9 cellular contexts compared by ENCODE assay signal in the genomic region with DNA sequence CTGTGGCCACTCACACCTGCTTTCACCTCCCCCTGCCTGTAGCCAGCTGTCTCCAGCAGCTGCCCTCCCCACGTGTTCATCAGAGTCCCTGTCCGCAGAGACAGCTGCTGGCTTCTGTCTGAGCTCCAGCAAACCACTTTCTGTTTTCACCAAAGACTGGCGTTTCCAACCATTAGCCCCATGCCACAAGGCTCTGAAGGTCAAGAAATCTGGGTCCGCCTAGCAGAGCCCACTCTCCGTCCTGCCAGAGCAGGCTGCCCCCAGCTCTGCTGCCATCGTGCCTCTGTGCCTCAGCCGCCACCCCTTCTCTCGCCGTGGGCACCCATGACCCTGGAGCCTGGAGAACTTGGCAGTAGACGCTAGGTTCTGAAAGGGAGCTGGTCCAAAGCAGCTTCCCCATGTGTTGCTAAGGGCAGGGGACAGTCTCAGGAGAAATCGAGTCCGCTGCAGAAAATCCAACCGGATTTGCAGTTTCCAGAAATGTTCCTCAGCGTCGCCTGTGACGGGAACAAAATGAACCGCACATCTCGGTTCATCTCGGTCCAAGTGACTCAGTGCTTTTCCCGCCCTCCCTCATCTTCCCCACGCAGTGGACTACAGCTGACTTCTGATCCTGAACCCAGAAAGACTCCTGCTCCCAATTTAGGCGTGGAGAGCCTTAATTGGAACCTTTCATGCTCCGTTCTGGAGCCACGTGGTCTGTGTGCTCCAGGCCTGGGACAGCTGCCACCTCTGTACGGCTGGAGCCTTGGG. TPM values are rescaled to one million over a fixed set of nuclear protein-coding genes. Genes with fewer than 3 reads are reported as not detected.
DNase-seq lines count a peak whose midpoint lies in the region; ATAC-seq and TF ChIP-seq lines count a peak whose summit lies in the region.
"Had no signal": no experiment of that assay in that cellular context is flagged by ENCODE, and none has a peak within 500 bp of the region (broad histone marks: within the 10 kb centered on the region; RNA-seq: fewer than 3 reads in every experiment).

No MANE protein-coding gene starts in this region.

- peaks cover 13% of the 10 kb centered on the region for H3K36me3 Mint-ChIP-seq in WTC11
- H3K36me3 Mint-ChIP-seq in naive thymus-derived CD4-positive, alpha-beta T cell, result peaks cover 2 to 26% (median 7%) of the 10 kb centered on the region in 5 donors

- DNase-seq in WTC11 (ENCODE audit: low spot score), result no peak
- peak; percentile 83 to 88 (median 85) for DNase-seq in right cardiac atrium
- no peak for DNase-seq in D341Med (ENCODE audit: low spot score)
- DNase-seq in ACHN, result no peak
- no peak for DNase-seq in naive thymus-derived CD4-positive, alpha-beta T cell
- DNase-seq: activated gamma-delta T cell had no signal

- intact Hi-C loops in right cardiac atrium (cut with DNase I), result loop anchor here in 1 of 4 donors (10.0 kb wide), 1 partner anchor 52 kb away; the partner anchor contains the start of gene POR
- intact Hi-C loops in naive thymus-derived CD4-positive, alpha-beta T cell (cut with micrococcal nuclease), result no loop called here

- no peaks in the 10 kb centered on the region for H3K9me3 ChIP-seq in right cardiac atrium (ENCODE audit: control insufficient read depth, low read length)
- H3K9me3 ChIP-seq in skeletal muscle tissue (ENCODE audit: control insufficient read depth in 3 of 3, low read length in 3 of 3), result no peaks in the 10 kb centered on the region
- no peaks in the 10 kb centered on the region for H3K9me3 ChIP-seq in naive thymus-derived CD4-positive, alpha-beta T cell (ENCODE audit: control insufficient read depth in 2 of 3, low read length in 3 of 3)

- no peaks in the 10 kb centered on the region for H3K36me3 ChIP-seq in KMS-11 (ENCODE audit: insufficient read depth)
- peaks cover 0 to 2% (median 0%) of the 10 kb centered on the region in 3 donors for H3K36me3 ChIP-seq in skeletal muscle tissue (ENCODE audit: control insufficient read depth in 3 of 3, insufficient read depth in 3 of 3, low read length in 3 of 3)
- peaks cover 0 to 30% (median 0%) of the 10 kb centered on the region in 3 experiments for H3K36me3 ChIP-seq in naive thymus-derived CD4-positive, alpha-beta T cell (ENCODE audit: control insufficient read depth in 2 of 3, insufficient read depth in 3 of 3, low read length in 3 of 3)

- peak overlapping the region; percentile 53 for H3K27ac Mint-ChIP-seq in WTC11
- peak overlapping the region in 1 of 9 donors; percentile 25 for H3K27ac Mint-ChIP-seq in naive thymus-derived CD4-positive, alpha-beta T cell

- H3K4me3 Mint-ChIP-seq in WTC11, result no peak overlapping the region
- H3K4me3 Mint-ChIP-seq in naive thymus-derived CD4-positive, alpha-beta T cell, result no peak overlapping the region

- H3K27me3 Mint-ChIP-seq in WTC11 (ENCODE audit: low read depth), result no peaks in the 10 kb centered on the region; the same call in 1 of the 2 replicates
- no peaks in the 10 kb centered on the region for H3K27me3 Mint-ChIP-seq in naive thymus-derived CD4-positive, alpha-beta T cell

- H3K9me3 Mint-ChIP-seq in WTC11, result no peaks in the 10 kb centered on the region
- peaks cover 0 to 2% (median 0%) of the 10 kb centered on the region in 11 donors for H3K9me3 Mint-ChIP-seq in naive thymus-derived CD4-positive, alpha-beta T cell

- no peaks in the 10 kb centered on the region for H3K27me3 ChIP-seq in KMS-11 (ENCODE audit: insufficient read depth, low read depth)
- no peaks in the 10 kb centered on the region for H3K27me3 ChIP-seq in right cardiac atrium (ENCODE audit: control insufficient read depth, insufficient read depth)
- H3K27me3 ChIP-seq in skeletal muscle tissue (ENCODE audit: control insufficient read depth in 3 of 3, insufficient read depth in 3 of 3, low read length in 3 of 3), result no peaks in the 10 kb centered on the region
- H3K27me3 ChIP-seq in naive thymus-derived CD4-positive, alpha-beta T cell (ENCODE audit: control insufficient read depth in 2 of 2, insufficient read depth in 2 of 2, low read length in 2 of 2), result no peaks in the 10 kb centered on the region

- H3K4me1 Mint-ChIP-seq in WTC11, result no peaks in the 10 kb centered on the region
- H3K4me1 Mint-ChIP-seq in naive thymus-derived CD4-positive, alpha-beta T cell, result peaks cover 0 to 13% (median 4%) of the 10 kb centered on the region in 7 donors

- POLR2A ChIA-PET in WTC11 (lab: Charles Lee), result no interaction called here
- POLR2A ChIA-PET in naive thymus-derived CD4-positive, alpha-beta T cell (lab: Charles Lee), result interaction anchor here (0.6 kb wide), 1 partner anchor 165 kb away, joined by 3 read pairs; no protein-coding TSS in a partner anchor

- WGBS in right cardiac atrium, result 56% methylated on average over 25 of the region's 25 CpGs

- H3K9ac ChIP-seq in KMS-11, result no peak overlapping the region
- H3K9ac ChIP-seq in skeletal muscle tissue (ENCODE audit: low read depth in 1 of 3, low read length in 3 of 3), result peak overlapping the region; percentile 77 to 83 (median 81)

- TF ChIP-seq CTCF in KMS-11 (conservative IDR thresholded peaks at IDR 0.05; ENCODE audit: low read depth, low read length), result no peak
- no peak for TF ChIP-seq CTCF in WTC11 (IDR thresholded peaks at IDR 0.05)

- in situ Hi-C loops in ACHN (cut with HindIII; ENCODE audit: low pct_ligation_motif_present, low pct_unique_long_range_greater_than_20kb, low sequenced_read_pairs), result no loop called here

- H2AFZ ChIP-seq in KMS-11 (ENCODE audit: low read depth), result no peak overlapping the region

- H3K4me1 ChIP-seq in KMS-11 (ENCODE audit: low read depth, poor library complexity, severe bottlenecking) (peaks cover 28% of the 10 kb centered on the region), right cardiac atrium (ENCODE audit: control insufficient read depth, insufficient read depth, low read length) (peaks cover 16% of the 10 kb centered on the region), skeletal muscle tissue (ENCODE audit: control insufficient read depth in 3 of 3, insufficient read depth in 3 of 3, low read length in 3 of 3) (peaks cover 67 to 78% (median 76%) of the 10 kb centered on the region in 3 donors)
- H3K4me1 ChIP-seq in naive thymus-derived CD4-positive, alpha-beta T cell (ENCODE audit: control insufficient read depth in 2 of 2, insufficient read depth in 2 of 2, low read length in 2 of 2), result no peaks in the 10 kb centered on the region

- H3K4me3 ChIP-seq in KMS-11 (IDR thresholded peaks at IDR 0.05; ENCODE audit: insufficient read depth, low read depth, low read length) (no peak overlapping the region), right cardiac atrium (ENCODE audit: low read length) (no peak overlapping the region), skeletal muscle tissue (ENCODE audit: low read length in 3 of 3) (peak overlapping the region; percentile 73 to 75 (median 74))
- no peak overlapping the region for H3K4me3 ChIP-seq in naive thymus-derived CD4-positive, alpha-beta T cell (ENCODE audit: low read length)

- H3K79me2 ChIP-seq in KMS-11 (ENCODE audit: insufficient read depth, low read depth), result no peaks in the 10 kb centered on the region; the same call in 1 of the 2 replicates

- CTCF ChIA-PET in WTC11 (lab: Charles Lee), result interaction anchor here (0.5 to 1.3 kb wide), 4 partner anchors 9 to 100 kb away, joined by 3 to 4 read pairs (median 4); no protein-coding TSS in a partner anchor
- CTCF ChIA-PET in naive thymus-derived CD4-positive, alpha-beta T cell (lab: Charles Lee), result no interaction called here

- H3K4me2 ChIP-seq in KMS-11, result peak overlapping the region; percentile 55

- ATAC-seq in WTC11 (no peak), right cardiac atrium (peak; percentile 75 to 80), HG03108 (IDR thresholded peaks at IDR 0.05; ENCODE audit: unreplicated experiment) (no peak)
- ATAC-seq in naive thymus-derived CD4-positive, alpha-beta T cell, result no peak

- H3K27ac ChIP-seq in KMS-11 (peak overlapping the region; percentile 26; the same call in 1 of the 2 replicates), right cardiac atrium (ENCODE audit: low read length) (peak overlapping the region; percentile 53), skeletal muscle tissue (ENCODE audit: low read depth, low read length) (peak overlapping the region; percentile 99)
- H3K27ac ChIP-seq in naive thymus-derived CD4-positive, alpha-beta T cell (ENCODE audit: low read depth, low read length), result no peak overlapping the region

- H4K20me1 ChIP-seq in KMS-11 (ENCODE audit: insufficient read depth), result no peaks in the 10 kb centered on the region

TF ChIP-seq in WTC11, 78 proteins besides CTCF, POLR2A, EP300 and RAD21 (continues in another document):
- TF ChIP-seq NFE2L1 (CRISPR knock-in tag; IDR thresholded peaks at IDR 0.05), result no peak
- TF ChIP-seq KAT7 (CRISPR knock-in tag; IDR thresholded peaks at IDR 0.05; ENCODE audit: borderline replicate concordance), result no peak
- TF ChIP-seq ZNF317 (CRISPR knock-in tag; IDR thresholded peaks at IDR 0.05; ENCODE audit: borderline replicate concordance, low read depth), result no peak

RNA-seq across cellular contexts. Expression of gene TMEM120A, which starts 28.0 kb away (rescaled TPM):
- total RNA-seq in WTC11 (2021) (20.1 to 23.0 TPM (median 21.9 TPM) in 3 replicates), right cardiac atrium (100 to 1,000 TPM in 1 of 4 donors, 10 to 100 TPM in 3; 67.7 to 111 (median 82.3) TPM), skeletal muscle tissue (35.5 TPM)
- 88.7 TPM for polyA plus RNA-seq in right cardiac atrium
- total RNA-seq in naive thymus-derived CD4-positive, alpha-beta T cell, result 10 to 100 TPM; 19.1 to 38.6 (median 35.6) TPM
- polyA plus RNA-seq in naive thymus-derived CD4-positive, alpha-beta T cell, result 10 to 100 TPM; 23.2 to 25.2 TPM

RNA-seq across cellular contexts. Expression of gene POR, which starts 51.4 kb away (rescaled TPM):
- total RNA-seq in WTC11 (2021) (151 to 178 TPM (median 169 TPM) in 3 replicates), right cardiac atrium (100 to 1,000 TPM in 1 of 4 donors, 10 to 100 TPM in 3; 59.8 to 122 (median 62.7) TPM), skeletal muscle tissue (42.8 TPM)
- 47.4 TPM for polyA plus RNA-seq in right cardiac atrium
- 10 to 100 TPM; 45.9 to 72.3 (median 69.7) TPM for total RNA-seq in naive thymus-derived CD4-positive, alpha-beta T cell
- polyA plus RNA-seq in naive thymus-derived CD4-positive, alpha-beta T cell, result 10 to 100 TPM; 41.6 to 69.2 TPM

Comparison
In these comparisons a context has a peak if more than half of its experiments do, and no peak if none do; other contexts are left out.
1. H3K4me3 ChIP-seq: peak in skeletal muscle tissue (3 of 3); none in KMS-11 (single experiment), right cardiac atrium (single experiment) and naive thymus-derived CD4-positive, alpha-beta T cell (single experiment).
2. ATAC-seq: peak in right cardiac atrium (2 of 2); none in WTC11 (single experiment), HG03108 (single experiment) and naive thymus-derived CD4-positive, alpha-beta T cell (single experiment).
3. DNase-seq: peak in right cardiac atrium (3 of 3); none in WTC11 (single experiment), D341Med (single experiment), ACHN (single experiment) and naive thymus-derived CD4-positive, alpha-beta T cell (0 of 9).